ENCODE assay signal across 1 cellular context in the genomic region with DNA sequence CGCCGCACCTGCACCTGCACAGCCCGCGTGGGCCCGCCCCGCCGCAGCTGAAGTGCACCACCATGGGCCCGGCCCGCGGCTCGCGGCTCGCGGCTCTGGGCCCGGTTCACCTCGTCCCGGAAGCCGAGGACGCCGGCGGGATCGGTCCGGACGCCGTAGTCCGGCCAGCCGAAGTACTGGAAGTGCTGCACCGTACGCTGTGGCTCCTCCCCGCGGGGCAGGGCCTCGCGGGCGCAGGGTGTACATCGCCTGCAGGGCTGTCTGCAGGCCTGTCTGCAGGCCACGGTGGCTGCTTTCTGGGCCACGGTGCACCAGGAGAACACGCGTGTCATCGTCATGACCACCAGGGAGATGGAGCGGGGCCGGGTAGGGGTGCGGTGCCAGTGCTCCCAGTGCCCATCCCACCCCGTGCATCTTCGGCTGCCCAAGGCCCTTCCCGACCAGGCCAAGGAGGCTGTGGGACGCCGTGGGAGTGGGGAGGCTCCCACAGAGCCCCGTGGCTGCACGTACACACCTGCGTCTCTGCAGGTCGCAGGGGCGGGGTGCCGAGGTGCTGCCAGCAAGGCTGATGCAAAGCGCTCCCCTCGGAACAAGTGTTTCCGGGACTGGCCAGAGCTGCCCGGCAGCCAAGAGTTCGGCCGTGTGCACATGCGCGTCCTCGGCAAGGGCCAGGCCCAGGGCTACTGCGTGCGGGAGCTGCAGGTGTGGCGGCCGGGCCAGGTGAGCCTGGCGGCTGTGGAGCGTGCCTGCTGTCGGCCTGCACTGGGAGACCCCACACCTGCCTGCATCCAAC.
TF ChIP-seq lines count a peak whose summit lies in the region.

No MANE protein-coding gene starts in this region.

TF ChIP-seq in GM23338, 12 proteins besides CTCF, POLR2A, EP300 and RAD21:
- no peak for TF ChIP-seq POLR2AphosphoS5 (IDR thresholded peaks at IDR 0.05; ENCODE audit: low read depth)
